Comparison of ENCODE assay signal across 9 cellular contexts in the genomic region with DNA sequence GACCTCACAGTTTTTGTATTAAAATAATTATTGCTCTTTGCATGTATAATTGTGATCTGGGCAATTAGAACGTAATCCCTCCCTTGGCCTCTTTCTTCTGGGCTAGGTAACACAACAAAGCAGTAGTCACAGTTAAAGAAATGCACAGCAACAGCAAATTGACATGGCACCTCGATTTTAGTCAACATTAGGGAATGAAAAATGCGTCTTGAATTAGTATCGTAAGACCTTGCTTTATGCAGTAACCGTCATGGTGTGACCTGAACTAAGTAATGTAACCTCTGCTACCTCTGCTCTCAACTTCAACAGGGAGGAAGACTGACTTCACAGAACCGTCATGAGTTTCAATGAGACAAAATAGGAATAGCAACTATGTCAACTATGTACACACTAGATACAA.
"Had no signal": no experiment of that assay in that cellular context is flagged by ENCODE, and none has a peak within 500 bp of the region (broad histone marks: within the 10 kb centered on the region; RNA-seq: fewer than 3 reads in every experiment).

No MANE protein-coding gene starts in this region.

- H3K4me3 ChIP-seq: GM23338 had no signal

- H3K27ac ChIP-seq: HL-60, KMS-11 had no signal

- H3K4me2 ChIP-seq: GM23338, KMS-11 had no signal

- H3K9me3 Mint-ChIP-seq: GM23338, H9 had no signal

- FAIRE-seq: H1, H54 had no signal

- H3K4me3 Mint-ChIP-seq: GM23338, H9 had no signal

- H3K27ac Mint-ChIP-seq: GM23338, H9 had no signal

- H3K9ac ChIP-seq: KMS-11 had no signal

- ATAC-seq: GM23338 had no signal

- H2AFZ ChIP-seq: GM23338 had no signal

- DNase-seq: H9, HCEC 1CT, IMR-90, KBM-7 had no signal

- H3K4me1 Mint-ChIP-seq: GM23338, H9 had no signal
